20 cellular contexts compared by ENCODE assay signal in the genomic region with DNA sequence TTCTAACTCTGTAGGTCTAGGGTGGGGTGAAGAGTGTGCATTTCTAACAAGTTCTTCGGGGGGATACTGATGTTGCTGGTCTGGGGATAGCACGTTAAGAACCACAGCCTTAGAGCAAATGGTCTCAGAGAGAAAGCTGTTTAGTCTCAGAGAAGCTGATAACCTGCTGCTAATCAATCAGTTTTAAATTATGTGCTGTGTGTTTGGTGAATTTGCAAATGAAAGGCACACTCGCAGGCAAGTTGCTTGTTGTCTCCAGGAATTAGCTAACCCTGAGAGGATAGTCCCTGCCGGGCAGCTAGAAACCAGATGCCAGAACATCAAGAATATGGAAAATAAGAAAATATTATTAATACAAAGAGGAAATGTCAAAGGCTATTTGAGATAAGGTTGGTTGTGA.
"Had no signal": no experiment of that assay in that cellular context is flagged by ENCODE, and none has a peak within 500 bp of the region (broad histone marks: within the 10 kb centered on the region; RNA-seq: fewer than 3 reads in every experiment).

No MANE protein-coding gene starts in this region.

- H3K36me3 ChIP-seq: left lung, sigmoid colon, tibial artery had no signal

- DNase-seq: cerebellar nuclear complex; cortex of kidney; effector memory CD8-positive, alpha-beta T cell; hypothalamus; left cardiac atrium; left lung; mesenchymal stem cell; midbrain; naive thymus-derived CD4-positive, alpha-beta T cell; nucleus accumbens; psoas muscle; right cardiac atrium; sigmoid colon; stimulated activated CD4-positive, alpha-beta T cell treated with anti-CD3 and anti-CD28 coated beads, Interleukin-2, amount 100 ng/mL, for 24 hours; stimulated activated CD4-positive, alpha-beta T cell treated with anti-CD3 and anti-CD28 coated beads, Interleukin-4, amount 100 ng/mL, for 24 hours; stimulated activated naive CD4-positive, alpha-beta T cell treated with Interleukin-2 at 50 U/mL for 16 hours; substantia nigra; testis; tibial artery had no signal

- ATAC-seq: effector memory CD8-positive, alpha-beta T cell; left cardiac atrium; left lung; naive thymus-derived CD4-positive, alpha-beta T cell; psoas muscle; right cardiac atrium; stimulated activated effector memory CD8-positive, alpha-beta T cell treated with anti-CD3 and anti-CD28 coated beads, Interleukin-12 subunit alpha, Interleukin-12 subunit beta, amount 100 ng/mL, for 72 hours had no signal

- H3K4me3 ChIP-seq: left lung, psoas muscle, sigmoid colon, testis, tibial artery had no signal

- H3K27me3 ChIP-seq: left lung, sigmoid colon, testis, tibial artery had no signal

- H3K4me1 ChIP-seq: left lung, psoas muscle, sigmoid colon, testis, tibial artery had no signal

- H3K9me3 ChIP-seq: sigmoid colon, testis had no signal
